20 cellular contexts compared by ENCODE assay signal in genomic region chr1:201947697-201948008, GRCh38. TPM values are rescaled to one million over a fixed set of nuclear protein-coding genes. Genes with fewer than 3 reads are reported as not detected.
DNase-seq lines count a peak whose midpoint lies in the region; ATAC-seq, FAIRE-seq and TF ChIP-seq lines count a peak whose summit lies in the region.
"Had no signal": no experiment of that assay in that cellular context is flagged by ENCODE, and none has a peak within 500 bp of the region (broad histone marks: within the 10 kb centered on the region; RNA-seq: fewer than 3 reads in every experiment).

No MANE protein-coding gene starts in this region.

- H3K4me1 ChIP-seq in HepG2 (ENCODE audit: insufficient read depth, low read length) (peaks cover 22% of the 10 kb centered on the region), right lobe of liver (no peaks in the 10 kb centered on the region), rectal smooth muscle tissue (ENCODE audit: control insufficient read depth, insufficient read depth, low read length) (peaks cover 7% of the 10 kb centered on the region)

- DNase-seq in HepG2 (ENCODE audit: low spot score) (no peak), right lobe of liver (no peak), fibroblast of the aortic adventitia (ENCODE audit: low read depth) (no peak), pons (ENCODE audit: low spot score) (no peak), NCI-H1092 (lab: John Stamatoyannopoulos, UW) (no peak)
- DNase-seq: activated naive CD8-positive, alpha-beta T cell treated with anti-CD3 and anti-CD28 coated beads, Interleukin-2, amount 10 ng/mL, durations not matched to agents 7 days and 5 days; Calu3; KG1; NCI-H1436 treated with DMSO at 0.1 percent for 48 hours; posterior cingulate gyrus; stimulated activated CD4-positive, alpha-beta T cell treated with anti-CD3 and anti-CD28 coated beads, Interleukin-4, amount 100 ng/mL, for 24 hours; T-cell had no signal

- no peak for TF ChIP-seq CTCF in HepG2 (CRISPR knock-in tag; IDR thresholded peaks at IDR 0.05)
- no peak for TF ChIP-seq CTCF in right lobe of liver (IDR thresholded peaks at IDR 0.05)
- peak; percentile 15 for TF ChIP-seq CTCF in fibroblast of the aortic adventitia (IDR thresholded peaks at IDR 0.05; ENCODE audit: insufficient read depth, low read length)

- no peak overlapping the region for H3K9ac ChIP-seq in HepG2 (ENCODE audit: insufficient read depth, low read depth, low read length)
- H3K9ac ChIP-seq in rectal smooth muscle tissue (ENCODE audit: low read length), result no peak overlapping the region

- TF ChIP-seq EP300 in HepG2 (IDR thresholded peaks at IDR 0.05; ENCODE audit: low read depth in 2 of 2, low read length in 2 of 2), result no peak
- no peak for TF ChIP-seq EP300 in HepG2 (CRISPR knock-in tag; IDR thresholded peaks at IDR 0.05; ENCODE audit: borderline replicate concordance)

- BruUV-seq in HepG2 (replicated peaks; lab: Mats Ljungman, UMichigan), result no TSS peak

- in situ Hi-C loops in HepG2 (cut with HindIII; ENCODE audit: extremely low pct_ligation_motif_present, low pct_unique_long_range_greater_than_20kb), result no loop called here

- FAIRE-seq in HepG2 (lab: Jason Lieb, UNC), result no peak

- no peaks in the 10 kb centered on the region for H3K79me2 ChIP-seq in HepG2 (ENCODE audit: insufficient read depth, low read length)

- ATAC-seq in HepG2 (peak; percentile 40), right lobe of liver (no peak), HG03521 (IDR thresholded peaks at IDR 0.05; ENCODE audit: unreplicated experiment) (no peak), HG02885 (IDR thresholded peaks at IDR 0.05; ENCODE audit: poor library complexity, unreplicated experiment) (no peak)
- ATAC-seq: activated CD4-positive, CD25-positive, alpha-beta regulatory T cell treated with anti-CD3 and anti-CD28 coated beads, Interleukin-2, amount 50 U/mL, for 24 hours; Panc1; stimulated activated effector memory CD8-positive, alpha-beta T cell treated with anti-CD3 and anti-CD28 coated beads, Interleukin-12 subunit alpha, Interleukin-12 subunit beta, amount 100 ng/mL, for 72 hours; T-cell had no signal

- no peaks in the 10 kb centered on the region for H4K20me1 ChIP-seq in HepG2 (ENCODE audit: insufficient read depth, low read length)

- H3K36me3 ChIP-seq in HepG2 (replicated peaks in 1 of 2; ENCODE audit: control insufficient read depth in 1 of 2, insufficient read depth in 2 of 2, low read length in 2 of 2) (no peaks in the 10 kb centered on the region), right lobe of liver (no peaks in the 10 kb centered on the region), rectal smooth muscle tissue (ENCODE audit: control insufficient read depth, insufficient read depth, low read length) (no peaks in the 10 kb centered on the region)

- CTCF ChIA-PET in HepG2 (lab: Yijun Ruan, JAX; ENCODE audit: low intra/inter-chr PET ratio, low total read pairs), result no interaction called here

- H3K4me2 ChIP-seq in HepG2 (ENCODE audit: low read depth, low read length), result peak overlapping the region; percentile 20; the same call in 1 of the 2 replicates

- H3K27me3 ChIP-seq in HepG2 (ENCODE audit: control insufficient read depth in 1 of 2, insufficient read depth in 2 of 2, low read length in 2 of 2), result peaks cover 1 to 41% of the 10 kb centered on the region in 2 experiments; a peak in 3 of 5 replicates
- no peaks in the 10 kb centered on the region for H3K27me3 ChIP-seq in right lobe of liver
- no peaks in the 10 kb centered on the region for H3K27me3 ChIP-seq in rectal smooth muscle tissue (ENCODE audit: control insufficient read depth, insufficient read depth, low read length)

- no peak for TF ChIP-seq RAD21 in HepG2 (CRISPR knock-in tag; IDR thresholded peaks at IDR 0.05)

- TF ChIP-seq POLR2A in HepG2 (IDR thresholded peaks at IDR 0.05; ENCODE audit: insufficient read depth in 1 of 2, low read depth in 2 of 2, low read length in 2 of 2), result no peak
- no peak for TF ChIP-seq POLR2A in right lobe of liver (IDR thresholded peaks at IDR 0.05)

- H3K9me3 ChIP-seq in HepG2 (ENCODE audit: low read length) (no peaks in the 10 kb centered on the region), right lobe of liver (no peaks in the 10 kb centered on the region)

- no peak overlapping the region for H2AFZ ChIP-seq in HepG2 (ENCODE audit: low read length)

- intact Hi-C loops in HepG2 (cut with micrococcal nuclease; ENCODE audit: unreplicated experiment), result no loop called here
- intact Hi-C loops in right lobe of liver (cut with DNase I), result no loop called here

- POLR2A ChIA-PET in HepG2 (lab: Yijun Ruan, JAX), result no interaction called here

- 2% methylated on average over 3 of the region's 3 CpGs for WGBS in HepG2 (ENCODE audit: low lambda C conversion rate)
- 26% methylated on average over 3 of the region's 3 CpGs for WGBS in right lobe of liver (ENCODE audit: insufficient coverage, low coverage, low lambda C conversion rate, missing lambda C conversion rate)

- H3K4me3 ChIP-seq in HepG2 (replicated peaks in 1 of 3; ENCODE audit: insufficient read depth in 1 of 3, low read depth in 2 of 3, low read length in 3 of 3) (no peak overlapping the region), right lobe of liver (no peak overlapping the region), fibroblast of the aortic adventitia (ENCODE audit: low read depth, low read length) (no peak overlapping the region), rectal smooth muscle tissue (ENCODE audit: low read length) (peak overlapping the region; percentile 34)

- no peak overlapping the region for H3K27ac ChIP-seq in HepG2 (ENCODE audit: extremely low read length, insufficient read depth, low read length)
- no peak overlapping the region for H3K27ac ChIP-seq in right lobe of liver
- peak overlapping the region; percentile 99 for H3K27ac ChIP-seq in rectal smooth muscle tissue (ENCODE audit: low read depth, low read length)

RNA-seq across cellular contexts. Expression of gene LMOD1, which starts 1.3 kb away (rescaled TPM):
- total RNA-seq in HepG2 (2016; rRNA removed; fragmentation: Illumina TruSeq; extraction: Trizol), result not detected in 2 replicates
- not detected in 2 replicates for total RNA-seq in HepG2 (2016; cell fraction: cytosol; rRNA removed; fragmentation: Illumina TruSeq; extraction: Trizol; ENCODE audit: low read depth)
- total RNA-seq in HepG2 (2016; cell fraction: insoluble cytoplasmic fraction; rRNA removed; fragmentation: Illumina TruSeq; extraction: Trizol), result not detected in 2 replicates
- not detected in 2 replicates for total RNA-seq in HepG2 (2016; cell fraction: membrane; rRNA removed; fragmentation: Illumina TruSeq; extraction: Trizol)
- total RNA-seq in HepG2 (2016; cell fraction: nucleus; rRNA removed; fragmentation: Illumina TruSeq; extraction: Trizol), result not detected in 2 replicates
- polyA plus RNA-seq in HepG2 (2011; rRNA removed), result not detected in 2 replicates
- 0.01 TPM in 1 of 2 replicates, not detected in the other for polyA plus RNA-seq in HepG2 (2011; cell fraction: cytosol; rRNA removed)
- not detected in 2 replicates for polyA plus RNA-seq in HepG2 (2011; cell fraction: nucleus; rRNA removed)
- not detected in 2 replicates for polyA plus RNA-seq in HepG2 (2012)
- polyA plus RNA-seq in HepG2 (2016; cell fraction: cytosol; fragmentation: Illumina TruSeq; extraction: Trizol; ENCODE audit: low read depth), result not detected in 2 replicates
- not detected in 2 replicates for polyA plus RNA-seq in HepG2 (2016; cell fraction: insoluble cytoplasmic fraction; fragmentation: Illumina TruSeq; extraction: Trizol; ENCODE audit: low read depth)
- polyA plus RNA-seq in HepG2 (2016; cell fraction: membrane; fragmentation: Illumina TruSeq; extraction: Trizol; ENCODE audit: low read depth), result not detected in 2 replicates
- polyA plus RNA-seq in HepG2 (2016; cell fraction: nucleus; fragmentation: Illumina TruSeq; extraction: Trizol; ENCODE audit: insufficient read depth, low read depth), result not detected in 2 replicates
- polyA minus RNA-seq in HepG2 (2011; rRNA and poly(A)+ RNA removed; ENCODE audit: low replicate concordance), result 0.07 TPM in 1 of 2 replicates, not detected in the other
- not detected in 2 replicates for polyA minus RNA-seq in HepG2 (2011; cell fraction: cytosol; rRNA and poly(A)+ RNA removed)
- polyA minus RNA-seq in HepG2 (2011; cell fraction: nucleus; rRNA and poly(A)+ RNA removed), result not detected in 2 replicates
- 1 to 10 TPM; 1.1 to 3.5 (median 2.1) TPM for total RNA-seq in right lobe of liver
- total RNA-seq in fibroblast of the aortic adventitia (ENCODE audit: low replicate concordance), result 14.5 and 22.3 TPM in 2 replicates
- total RNA-seq: activated naive CD8-positive, alpha-beta T cell treated with anti-CD3 and anti-CD28 coated beads, Interleukin-2, amount 10 ng/mL, durations not matched to agents 7 days and 5 days; Calu3; lung microvascular endothelial cell; NCI-H460 had no signal

RNA-seq across cellular contexts. Expression of gene TIMM17A, which starts 7.7 kb away (rescaled TPM):
- total RNA-seq in HepG2 (2016; rRNA removed; fragmentation: Illumina TruSeq; extraction: Trizol), result 97.8 and 115 TPM in 2 replicates
- total RNA-seq in HepG2 (2016; cell fraction: cytosol; rRNA removed; fragmentation: Illumina TruSeq; extraction: Trizol; ENCODE audit: low read depth), result 11.9 and 13.6 TPM in 2 replicates
- 101 and 122 TPM in 2 replicates for total RNA-seq in HepG2 (2016; cell fraction: insoluble cytoplasmic fraction; rRNA removed; fragmentation: Illumina TruSeq; extraction: Trizol)
- 28.7 and 32.9 TPM in 2 replicates for total RNA-seq in HepG2 (2016; cell fraction: membrane; rRNA removed; fragmentation: Illumina TruSeq; extraction: Trizol)
- total RNA-seq in HepG2 (2016; cell fraction: nucleus; rRNA removed; fragmentation: Illumina TruSeq; extraction: Trizol), result 60.9 and 62.3 TPM in 2 replicates
- polyA plus RNA-seq in HepG2 (2011; rRNA removed), result 41.2 and 50.8 TPM in 2 replicates
- polyA plus RNA-seq in HepG2 (2011; cell fraction: cytosol; rRNA removed), result 21.0 and 31.9 TPM in 2 replicates
- 13.4 and 17.3 TPM in 2 replicates for polyA plus RNA-seq in HepG2 (2011; cell fraction: nucleus; rRNA removed)
- polyA plus RNA-seq in HepG2 (2012), result 33.7 and 42.3 TPM in 2 replicates
- 10.8 and 12.4 TPM in 2 replicates for polyA plus RNA-seq in HepG2 (2016; cell fraction: cytosol; fragmentation: Illumina TruSeq; extraction: Trizol; ENCODE audit: low read depth)
- 102 and 120 TPM in 2 replicates for polyA plus RNA-seq in HepG2 (2016; cell fraction: insoluble cytoplasmic fraction; fragmentation: Illumina TruSeq; extraction: Trizol; ENCODE audit: low read depth)
- polyA plus RNA-seq in HepG2 (2016; cell fraction: membrane; fragmentation: Illumina TruSeq; extraction: Trizol; ENCODE audit: low read depth), result 20.6 and 23.3 TPM in 2 replicates
- 92.4 and 105 TPM in 2 replicates for polyA plus RNA-seq in HepG2 (2016; cell fraction: nucleus; fragmentation: Illumina TruSeq; extraction: Trizol; ENCODE audit: insufficient read depth, low read depth)
- 20.7 and 68.8 TPM in 2 replicates for polyA minus RNA-seq in HepG2 (2011; rRNA and poly(A)+ RNA removed; ENCODE audit: low replicate concordance)
- 12.0 and 12.4 TPM in 2 replicates for polyA minus RNA-seq in HepG2 (2011; cell fraction: cytosol; rRNA and poly(A)+ RNA removed)
- 29.9 and 30.0 TPM in 2 replicates for polyA minus RNA-seq in HepG2 (2011; cell fraction: nucleus; rRNA and poly(A)+ RNA removed)
- total RNA-seq in right lobe of liver, result 10 to 100 TPM; 26.5 to 44.1 (median 38.1) TPM
- 29.9 and 59.6 TPM in 2 replicates for total RNA-seq in fibroblast of the aortic adventitia (ENCODE audit: low replicate concordance)

RNA-seq across cellular contexts. Expression of gene RNPEP, which starts 34.8 kb away (rescaled TPM):
- total RNA-seq in HepG2 (2016; rRNA removed; fragmentation: Illumina TruSeq; extraction: Trizol), result 38.4 and 39.5 TPM in 2 replicates
- total RNA-seq in HepG2 (2016; cell fraction: cytosol; rRNA removed; fragmentation: Illumina TruSeq; extraction: Trizol; ENCODE audit: low read depth), result 7.3 and 9.5 TPM in 2 replicates
- 34.4 and 39.3 TPM in 2 replicates for total RNA-seq in HepG2 (2016; cell fraction: insoluble cytoplasmic fraction; rRNA removed; fragmentation: Illumina TruSeq; extraction: Trizol)
- total RNA-seq in HepG2 (2016; cell fraction: membrane; rRNA removed; fragmentation: Illumina TruSeq; extraction: Trizol), result 12.6 and 12.8 TPM in 2 replicates
- 21.9 and 25.1 TPM in 2 replicates for total RNA-seq in HepG2 (2016; cell fraction: nucleus; rRNA removed; fragmentation: Illumina TruSeq; extraction: Trizol)
- 18.1 and 20.6 TPM in 2 replicates for polyA plus RNA-seq in HepG2 (2011; rRNA removed)
- 12.3 and 14.6 TPM in 2 replicates for polyA plus RNA-seq in HepG2 (2011; cell fraction: cytosol; rRNA removed)
- 20.7 and 21.2 TPM in 2 replicates for polyA plus RNA-seq in HepG2 (2011; cell fraction: nucleus; rRNA removed)
- 24.3 and 34.0 TPM in 2 replicates for polyA plus RNA-seq in HepG2 (2012)
- polyA plus RNA-seq in HepG2 (2016; cell fraction: cytosol; fragmentation: Illumina TruSeq; extraction: Trizol; ENCODE audit: low read depth), result 4.3 and 5.1 TPM in 2 replicates
- polyA plus RNA-seq in HepG2 (2016; cell fraction: insoluble cytoplasmic fraction; fragmentation: Illumina TruSeq; extraction: Trizol; ENCODE audit: low read depth), result 42.3 and 55.4 TPM in 2 replicates
- 9.4 and 10.7 TPM in 2 replicates for polyA plus RNA-seq in HepG2 (2016; cell fraction: membrane; fragmentation: Illumina TruSeq; extraction: Trizol; ENCODE audit: low read depth)
- 56.7 and 59.2 TPM in 2 replicates for polyA plus RNA-seq in HepG2 (2016; cell fraction: nucleus; fragmentation: Illumina TruSeq; extraction: Trizol; ENCODE audit: insufficient read depth, low read depth)
- 36.5 and 72.3 TPM in 2 replicates for polyA minus RNA-seq in HepG2 (2011; rRNA and poly(A)+ RNA removed; ENCODE audit: low replicate concordance)
- polyA minus RNA-seq in HepG2 (2011; cell fraction: cytosol; rRNA and poly(A)+ RNA removed), result 10.2 and 16.1 TPM in 2 replicates
- polyA minus RNA-seq in HepG2 (2011; cell fraction: nucleus; rRNA and poly(A)+ RNA removed), result 9.2 and 9.7 TPM in 2 replicates
- total RNA-seq in right lobe of liver, result 10 to 100 TPM; 28.9 to 51.5 (median 41.3) TPM
- total RNA-seq in fibroblast of the aortic adventitia (ENCODE audit: low replicate concordance), result 49.3 and 189 TPM in 2 replicates

RNA-seq across cellular contexts. Expression of gene SHISA4, which starts 59.0 kb away (rescaled TPM):
- 0.24 and 0.51 TPM in 2 replicates for total RNA-seq in HepG2 (2016; rRNA removed; fragmentation: Illumina TruSeq; extraction: Trizol)
- 0.97 and 1.8 TPM in 2 replicates for total RNA-seq in HepG2 (2016; cell fraction: cytosol; rRNA removed; fragmentation: Illumina TruSeq; extraction: Trizol; ENCODE audit: low read depth)
- 0.21 and 0.45 TPM in 2 replicates for total RNA-seq in HepG2 (2016; cell fraction: insoluble cytoplasmic fraction; rRNA removed; fragmentation: Illumina TruSeq; extraction: Trizol)
- total RNA-seq in HepG2 (2016; cell fraction: membrane; rRNA removed; fragmentation: Illumina TruSeq; extraction: Trizol), result 0.86 and 1.4 TPM in 2 replicates
- total RNA-seq in HepG2 (2016; cell fraction: nucleus; rRNA removed; fragmentation: Illumina TruSeq; extraction: Trizol), result 0.44 and 0.47 TPM in 2 replicates
- 1.0 and 1.1 TPM in 2 replicates for polyA plus RNA-seq in HepG2 (2011; rRNA removed)
- 0.59 and 1.4 TPM in 2 replicates for polyA plus RNA-seq in HepG2 (2011; cell fraction: cytosol; rRNA removed)
- polyA plus RNA-seq in HepG2 (2011; cell fraction: nucleus; rRNA removed), result 0.83 and 1.5 TPM in 2 replicates
- polyA plus RNA-seq in HepG2 (2012), result 0.17 TPM in 1 of 2 replicates, not detected in the other
- polyA plus RNA-seq in HepG2 (2016; cell fraction: cytosol; fragmentation: Illumina TruSeq; extraction: Trizol; ENCODE audit: low read depth), result 2.6 and 3.1 TPM in 2 replicates
- polyA plus RNA-seq in HepG2 (2016; cell fraction: insoluble cytoplasmic fraction; fragmentation: Illumina TruSeq; extraction: Trizol; ENCODE audit: low read depth), result 0.36 and 0.81 TPM in 2 replicates
- 2.1 and 2.2 TPM in 2 replicates for polyA plus RNA-seq in HepG2 (2016; cell fraction: membrane; fragmentation: Illumina TruSeq; extraction: Trizol; ENCODE audit: low read depth)
- polyA plus RNA-seq in HepG2 (2016; cell fraction: nucleus; fragmentation: Illumina TruSeq; extraction: Trizol; ENCODE audit: insufficient read depth, low read depth), result 0.72 and 1.3 TPM in 2 replicates
- 1.0 and 5.4 TPM in 2 replicates for polyA minus RNA-seq in HepG2 (2011; rRNA and poly(A)+ RNA removed; ENCODE audit: low replicate concordance)
- not detected in 2 replicates for polyA minus RNA-seq in HepG2 (2011; cell fraction: cytosol; rRNA and poly(A)+ RNA removed)
- not detected in 2 replicates for polyA minus RNA-seq in HepG2 (2011; cell fraction: nucleus; rRNA and poly(A)+ RNA removed)
- 1 to 10 TPM; 2.5 to 8.1 (median 4.8) TPM for total RNA-seq in right lobe of liver
- 19.4 and 20.9 TPM in 2 replicates for total RNA-seq in fibroblast of the aortic adventitia (ENCODE audit: low replicate concordance)
